In genomic region chr3:157148123-157148889, GRCh38 we compare ENCODE assay signal across 15 cellular contexts. TPM values are rescaled to one million over a fixed set of nuclear protein-coding genes. Genes with fewer than 3 reads are reported as not detected.
A peak's percentile ranks its signal among the peaks of the same experiment; 100 is the strongest.
DNase-seq lines count a peak whose midpoint lies in the region; ATAC-seq and TF ChIP-seq lines count a peak whose summit lies in the region.
"Had no signal": no experiment of that assay in that cellular context is flagged by ENCODE, and none has a peak within 500 bp of the region (broad histone marks: within the 10 kb centered on the region; RNA-seq: fewer than 3 reads in every experiment).

No MANE protein-coding gene starts in this region.

- 92% methylated on average over 16 of the region's 16 CpGs for WGBS in upper lobe of left lung, 2 donors

- TF ChIP-seq CTCF in upper lobe of left lung (IDR thresholded peaks at IDR 0.05), result no peak

- no peak overlapping the region for H3K27ac ChIP-seq in CD8-positive, alpha-beta memory T cell (ENCODE audit: low read depth, low read length)
- no peak overlapping the region for H3K27ac ChIP-seq in upper lobe of left lung
- H3K27ac ChIP-seq: SJCRH30 had no signal

- POLR2A ChIA-PET in CD8-positive, alpha-beta memory T cell (lab: Charles Lee), result interaction anchor here (0.6 kb wide), 1 partner anchor 12 kb away, joined by 4 read pairs; the partner anchor contains the start of gene CCNL1

- peaks cover 29 to 63% (median 52%) of the 10 kb centered on the region in 3 donors for H3K4me1 Mint-ChIP-seq in CD8-positive, alpha-beta memory T cell
- H3K4me1 Mint-ChIP-seq: GM23338, nephron progenitor cell had no signal

- peaks cover 19 to 95% (median 40%) of the 10 kb centered on the region in 3 donors for H3K36me3 Mint-ChIP-seq in CD8-positive, alpha-beta memory T cell

- no peak for TF ChIP-seq EP300 in upper lobe of left lung (IDR thresholded peaks at IDR 0.05)

- no peaks in the 10 kb centered on the region for H3K27me3 Mint-ChIP-seq in CD8-positive, alpha-beta memory T cell

- H3K27ac Mint-ChIP-seq in CD8-positive, alpha-beta memory T cell, result peak overlapping the region; percentile 21 to 78 (median 62)
- H3K27ac Mint-ChIP-seq: GM23338, nephron progenitor cell had no signal

- no peaks in the 10 kb centered on the region for H3K9me3 ChIP-seq in CD8-positive, alpha-beta memory T cell (ENCODE audit: low read length)
- H3K9me3 ChIP-seq in upper lobe of left lung, result no peaks in the 10 kb centered on the region
- H3K9me3 ChIP-seq: BE2C, SJCRH30 had no signal

- CTCF ChIA-PET in CD8-positive, alpha-beta memory T cell (lab: Charles Lee), result interaction anchor here (0.6 to 3.5 kb wide), 4 partner anchors 11 to 473 kb away, joined by 3 to 25 read pairs (median 3); no protein-coding TSS in a partner anchor

- ATAC-seq in GM19023 (IDR thresholded peaks at IDR 0.05; ENCODE audit: unreplicated experiment), result peak; percentile 72
- ATAC-seq in left colon, result peak; percentile 12
- ATAC-seq in GM18498 (IDR thresholded peaks at IDR 0.05; ENCODE audit: unreplicated experiment), result no peak
- no peak for ATAC-seq in upper lobe of left lung (ENCODE audit: low FRiP score in 2 of 2)
- ATAC-seq: GM23338 had no signal

- no peak for DNase-seq in CD8-positive, alpha-beta memory T cell
- peak; percentile 39 for DNase-seq in NAMALWA (ENCODE audit: low spot score)
- DNase-seq in left colon, result no peak
- DNase-seq in activated gamma-delta T cell treated with Interleukin-2 at 50 U/mL for 16 hours, result no peak
- DNase-seq in upper lobe of left lung, result no peak
- no peak for DNase-seq in NCI-H1930 (lab: John Stamatoyannopoulos, UW)
- DNase-seq: BE2C; DMS79 treated with DMSO at 0.1 percent for 48 hours; nephron progenitor cell; retina; SJCRH30; stimulated activated CD4-positive, alpha-beta T cell treated with anti-CD3 and anti-CD28 coated beads, Interleukin-1b, Interleukin-23, amount 100 ng/mL, for 48 hours had no signal

- H3K4me3 Mint-ChIP-seq in CD8-positive, alpha-beta memory T cell, result no peak overlapping the region
- H3K4me3 Mint-ChIP-seq: GM23338, nephron progenitor cell had no signal

- no peaks in the 10 kb centered on the region for H3K9me3 Mint-ChIP-seq in CD8-positive, alpha-beta memory T cell
- H3K9me3 Mint-ChIP-seq: GM23338, nephron progenitor cell had no signal

- peaks cover 82% of the 10 kb centered on the region for H3K36me3 ChIP-seq in CD8-positive, alpha-beta memory T cell (ENCODE audit: insufficient read depth, low read length)
- H3K36me3 ChIP-seq in upper lobe of left lung, result peaks cover 61 to 100% (median 86%) of the 10 kb centered on the region in 4 donors

- intact Hi-C loops in left colon (cut with DNase I, micrococcal nuclease), result no loop called here

- no peak overlapping the region for H3K4me3 ChIP-seq in CD8-positive, alpha-beta memory T cell (ENCODE audit: low read length)
- no peak overlapping the region for H3K4me3 ChIP-seq in upper lobe of left lung
- H3K4me3 ChIP-seq: GM23338, SJCRH30 had no signal

- peak in 1 of 4 donors; percentile 14 for TF ChIP-seq POLR2A in upper lobe of left lung (IDR thresholded peaks at IDR 0.05)

- peaks cover 5% of the 10 kb centered on the region for H3K4me1 ChIP-seq in CD8-positive, alpha-beta memory T cell (ENCODE audit: insufficient read depth, low read length)
- H3K4me1 ChIP-seq in upper lobe of left lung, result peaks cover 0 to 8% (median 3%) of the 10 kb centered on the region in 4 donors
- H3K4me1 ChIP-seq: BE2C, SJCRH30 had no signal

- no peaks in the 10 kb centered on the region for H3K27me3 ChIP-seq in CD8-positive, alpha-beta memory T cell (ENCODE audit: insufficient read depth, low read length, poor library complexity, severe bottlenecking)
- H3K27me3 ChIP-seq in upper lobe of left lung, result no peaks in the 10 kb centered on the region
- H3K27me3 ChIP-seq: BE2C, SJCRH30 had no signal

RNA-seq across cellular contexts. Expression of gene CCNL1, which starts 11.6 kb away (rescaled TPM):
- 100 to 1,000 TPM; 125 to 126 TPM for total RNA-seq in CD8-positive, alpha-beta memory T cell
- polyA plus RNA-seq in CD8-positive, alpha-beta memory T cell, result 62.1 TPM
- total RNA-seq in left colon (100 to 1,000 TPM; 103 to 128 TPM), upper lobe of left lung (100 to 1,000 TPM; 118 to 344 (median 246) TPM)

Comparison
In these comparisons a context has a peak if more than half of its experiments do, and no peak if none do; other contexts are left out.
1. ATAC-seq: peak in GM19023 (single experiment) and left colon (single experiment); none in GM18498 (single experiment) and upper lobe of left lung (0 of 2).